Comparison of ENCODE assay signal across 13 cellular contexts in the genomic region with DNA sequence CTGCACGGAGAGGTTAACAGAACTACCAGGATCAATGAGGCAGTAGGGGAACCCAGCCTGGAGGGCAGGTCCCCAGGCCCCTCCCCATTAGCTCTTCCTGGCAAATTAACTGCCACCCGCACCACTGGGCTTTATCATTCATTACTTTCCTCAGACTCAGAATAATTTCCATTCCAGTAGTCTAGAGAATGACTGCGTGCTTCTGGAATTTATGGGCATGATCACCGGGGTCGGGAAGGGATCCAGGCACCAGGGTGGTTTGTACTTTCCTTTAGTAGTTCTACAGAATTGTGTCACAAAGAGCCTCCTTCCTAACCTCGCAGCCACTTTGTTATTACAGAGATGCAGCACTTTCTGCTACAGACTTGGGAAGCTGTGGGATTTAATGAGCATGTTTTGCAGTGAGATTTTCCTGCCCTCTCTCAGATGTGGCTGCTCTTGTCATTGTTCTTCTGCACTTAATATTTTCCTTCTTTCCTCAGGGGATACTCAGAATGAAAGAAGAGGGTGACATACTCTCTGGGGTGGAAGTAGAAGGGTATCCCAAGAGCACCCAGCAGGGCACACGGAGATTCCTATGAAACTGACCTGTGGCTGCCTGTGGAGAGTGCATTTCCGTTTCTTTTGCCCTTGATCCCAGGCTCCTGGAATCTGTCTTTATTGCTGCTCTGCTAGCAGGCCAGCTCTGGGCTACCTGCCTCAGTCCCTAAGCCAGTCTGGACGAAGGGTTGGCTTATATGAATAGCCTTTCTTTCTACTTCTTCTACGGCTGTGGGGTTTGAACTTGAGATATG.
DNase-seq lines count a peak whose midpoint lies in the region; ATAC-seq, FAIRE-seq and TF ChIP-seq lines count a peak whose summit lies in the region.
"Had no signal": no experiment of that assay in that cellular context is flagged by ENCODE, and none has a peak within 500 bp of the region (broad histone marks: within the 10 kb centered on the region; RNA-seq: fewer than 3 reads in every experiment).

No MANE protein-coding gene starts in this region.

- no peak for TF ChIP-seq CTCF in cardiac fibroblast (IDR thresholded peaks at IDR 0.05; ENCODE audit: low read depth, low read length)

- H3K9me3 ChIP-seq in small intestine (ENCODE audit: control insufficient read depth, low read depth), result no peaks in the 10 kb centered on the region
- H3K9me3 ChIP-seq: upper lobe of right lung had no signal

- no peak overlapping the region for H3K4me3 ChIP-seq in cardiac fibroblast (replicated peaks in 1 of 2; ENCODE audit: low read depth in 2 of 2, low read length in 2 of 2)
- no peak overlapping the region for H3K4me3 ChIP-seq in small intestine (ENCODE audit: low read depth in 1 of 2, low read length in 2 of 2)
- H3K4me3 ChIP-seq: upper lobe of right lung had no signal

- no peak overlapping the region for H3K27ac ChIP-seq in small intestine (ENCODE audit: low read depth in 1 of 2, low read length in 1 of 2)
- H3K27ac ChIP-seq: upper lobe of right lung, VCaP had no signal

- DNase-seq in M059J (ENCODE audit: low read depth) (peak; percentile 46), cardiac fibroblast (ENCODE audit: low read depth in 2 of 2) (peak; percentile 31 to 39), iPS-NIHi7 (ENCODE audit: extremely low spot score) (peak; percentile 47), small intestine (peak; percentile 9), activated gamma-delta T cell treated with Interleukin-2 at 50 U/mL for 16 hours (no peak)
- no peak for DNase-seq in stimulated activated CD4-positive, alpha-beta T cell treated with anti-CD3 and anti-CD28 coated beads, Interleukin-1b, Interleukin-23, amount 100 ng/mL, for 48 hours
- DNase-seq: activated effector memory CD4-positive, alpha-beta T cell treated with Interleukin-2 at 50 U/mL for 16 hours; NCI-H1930; upper lobe of right lung had no signal

- no peaks in the 10 kb centered on the region for H3K27me3 ChIP-seq in small intestine (ENCODE audit: control insufficient read depth in 2 of 2, insufficient read depth in 2 of 2, low read length in 2 of 2)
- H3K27me3 ChIP-seq: upper lobe of right lung had no signal

- FAIRE-seq in small intestine (lab: Jason Lieb, UNC), result no peak
- FAIRE-seq: D721Med had no signal

- no peaks in the 10 kb centered on the region for H3K4me1 ChIP-seq in small intestine (ENCODE audit: control insufficient read depth in 2 of 2, insufficient read depth in 1 of 2, low read depth in 1 of 2, low read length in 1 of 2)
- H3K4me1 ChIP-seq: upper lobe of right lung had no signal

- no peak for ATAC-seq in GM18907 (IDR thresholded peaks at IDR 0.05; ENCODE audit: unreplicated experiment)
- ATAC-seq in GM21576 (IDR thresholded peaks at IDR 0.05; ENCODE audit: unreplicated experiment), result no peak
- ATAC-seq: upper lobe of right lung had no signal

- WGBS in small intestine, 3 donors, result 11 to 38% (median 22%) methylated on average over 10 of the region's 10 CpGs

- no peaks in the 10 kb centered on the region for H3K36me3 ChIP-seq in small intestine (ENCODE audit: control insufficient read depth in 2 of 2, insufficient read depth in 2 of 2, low read length in 2 of 2)
- H3K36me3 ChIP-seq: upper lobe of right lung had no signal

Comparison
In these comparisons a context has a peak if more than half of its experiments do, and no peak if none do; other contexts are left out.
1. DNase-seq: peak in M059J (single experiment), cardiac fibroblast (2 of 2), iPS-NIHi7 (single experiment) and small intestine (single experiment); none in activated gamma-delta T cell treated with Interleukin-2 at 50 U/mL for 16 hours (single experiment) and stimulated activated CD4-positive, alpha-beta T cell treated with anti-CD3 and anti-CD28 coated beads, Interleukin-1b, Interleukin-23, amount 100 ng/mL, for 48 hours (single experiment).